ENCODE assay signal across 7 cellular contexts in the genomic region with DNA sequence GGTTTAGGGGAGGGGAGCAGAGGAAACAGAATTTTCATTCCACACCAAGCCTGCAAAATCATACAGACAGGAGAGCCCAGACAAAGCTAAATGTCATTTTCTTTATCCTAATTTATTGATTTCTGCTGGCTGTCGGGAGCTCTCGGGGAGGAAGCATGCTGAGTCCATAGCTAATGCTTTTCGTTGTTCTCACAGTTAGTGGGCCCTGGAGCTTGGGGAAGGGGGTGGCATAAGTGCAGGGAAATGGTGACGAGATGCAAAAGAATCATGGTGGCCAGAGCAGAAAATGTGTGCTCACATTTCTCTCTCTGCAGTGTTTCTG.
DNase-seq lines count a peak whose midpoint lies in the region; ATAC-seq, FAIRE-seq and TF ChIP-seq lines count a peak whose summit lies in the region.

No MANE protein-coding gene starts in this region.

- H3K27ac ChIP-seq in SJSA1 = peak overlapping the region; percentile 50
- peak overlapping the region; percentile 74 for H3K27ac ChIP-seq in right cardiac atrium (ENCODE audit: low read length)
- H3K27ac ChIP-seq in spleen = peak overlapping the region; percentile 37 to 80 (median 70)
- peak overlapping the region in 2 of 4 donors; percentile 34 to 53 for H3K27ac ChIP-seq in pancreas

- FAIRE-seq in pancreas (lab: Jason Lieb, UNC) = no peak

- TF ChIP-seq POLR2A in spleen (IDR thresholded peaks at IDR 0.05) = no peak

- peaks cover 9% of the 10 kb centered on the region; the same call in 1 of the 2 replicates for H3K36me3 Mint-ChIP-seq in HFFc6 (ENCODE audit: low read depth)

- intact Hi-C loops in right cardiac atrium (cut with DNase I) (loop anchor here in 1 of 4 donors (5.0 kb wide), 1 partner anchor 36 kb away; no protein-coding TSS in a partner anchor), spleen (cut with DNase I; ENCODE audit: low total_unique reads) (no loop called here), pancreas (cut with DNase I) (no loop called here)

- H3K27me3 ChIP-seq in SJSA1 (replicated peaks) (no peaks in the 10 kb centered on the region), right cardiac atrium (ENCODE audit: control insufficient read depth, insufficient read depth) (no peaks in the 10 kb centered on the region), spleen (replicated peaks in 1 of 7) (no peaks in the 10 kb centered on the region), pancreas (no peaks in the 10 kb centered on the region)

- no peak for ATAC-seq in right cardiac atrium
- ATAC-seq in pancreas = no peak

- peaks cover 21% of the 10 kb centered on the region for H3K4me1 ChIP-seq in SJSA1 (replicated peaks)
- H3K4me1 ChIP-seq in right cardiac atrium (ENCODE audit: control insufficient read depth, insufficient read depth, low read length) = peaks cover 10% of the 10 kb centered on the region
- peaks cover 11 to 53% (median 37%) of the 10 kb centered on the region in 6 donors for H3K4me1 ChIP-seq in spleen
- H3K4me1 ChIP-seq in pancreas = peaks cover 0 to 24% (median 10%) of the 10 kb centered on the region in 3 donors

- peak overlapping the region; percentile 76 for H3K27ac Mint-ChIP-seq in HFFc6

- no peaks in the 10 kb centered on the region for H3K27me3 Mint-ChIP-seq in HFFc6 (ENCODE audit: insufficient read depth)

- DNase-seq in HFFc6 (no peak), SJSA1 (ENCODE audit: low read depth in 1 of 2, low spot score in 2 of 2) (no peak), right cardiac atrium (no peak), spleen (no peak), NOMO-1 treated with dmso at 0.1 percent for 144 hours (lab: John Stamatoyannopoulos, UW; ENCODE audit: unreplicated experiment) (no peak), pancreas (no peak), GM20000 (ENCODE audit: low spot score) (no peak)

- no peaks in the 10 kb centered on the region for H3K36me3 ChIP-seq in SJSA1
- no peaks in the 10 kb centered on the region for H3K36me3 ChIP-seq in spleen
- H3K36me3 ChIP-seq in pancreas = no peaks in the 10 kb centered on the region

- no peaks in the 10 kb centered on the region for H3K9me3 Mint-ChIP-seq in HFFc6

- H3K4me3 Mint-ChIP-seq in HFFc6 = peak overlapping the region; percentile 58

- TF ChIP-seq CTCF in HFFc6 (IDR thresholded peaks at IDR 0.05) (no peak), spleen (IDR thresholded peaks at IDR 0.05 in 8 of 11, conservative IDR thresholded peaks at IDR 0.05 in 3 of 11) (no peak), pancreas (IDR thresholded peaks at IDR 0.05) (no peak), GM20000 (IDR thresholded peaks at IDR 0.05; ENCODE audit: extremely low read depth, missing control alignments) (no peak)

- no peak overlapping the region for H3K4me3 ChIP-seq in SJSA1
- H3K4me3 ChIP-seq in right cardiac atrium (ENCODE audit: low read length) = no peak overlapping the region
- H3K4me3 ChIP-seq in spleen = peak overlapping the region in 1 of 8 donors; percentile 47
- H3K4me3 ChIP-seq in pancreas = no peak overlapping the region

- H3K4me1 Mint-ChIP-seq in HFFc6 (ENCODE audit: low read depth) = peaks cover 55% of the 10 kb centered on the region

- 56% methylated on average over 4 of the region's 4 CpGs for WGBS in right cardiac atrium
- 33 to 46% (median 44%) methylated on average over 4 of the region's 4 CpGs for WGBS in spleen, 5 donors
- WGBS in pancreas, 2 donors = 30 to 31% methylated on average over 4 of the region's 4 CpGs

- H3K9me3 ChIP-seq in SJSA1 (replicated peaks) = no peaks in the 10 kb centered on the region
- no peaks in the 10 kb centered on the region for H3K9me3 ChIP-seq in right cardiac atrium (ENCODE audit: control insufficient read depth, low read length)
- H3K9me3 ChIP-seq in spleen = no peaks in the 10 kb centered on the region
- no peaks in the 10 kb centered on the region for H3K9me3 ChIP-seq in pancreas
